Comparison of ENCODE assay signal across 8 cellular contexts in genomic region chr16:28492511-28492910, GRCh38. TPM values are rescaled to one million over a fixed set of nuclear protein-coding genes. Genes with fewer than 3 reads are reported as not detected.
DNase-seq lines count a peak whose midpoint lies in the region; TF ChIP-seq lines count a peak whose summit lies in the region.

No MANE protein-coding gene starts in this region.

- H3K4me1 Mint-ChIP-seq in activated CD4-positive, alpha-beta T cell treated with anti-CD3 and anti-CD28 coated beads, Interleukin-2, amount 10 ng/mL, durations not matched to agents 7 days and 5 days: peaks cover 58% of the 10 kb centered on the region

- H3K27me3 ChIP-seq in adipocyte (replicated peaks; ENCODE audit: control insufficient read depth, insufficient read depth, low read length) (peaks cover 4% of the 10 kb centered on the region), liver (ENCODE audit: control insufficient read depth in 4 of 4, insufficient read depth in 4 of 4, low read length in 3 of 4) (no peaks in the 10 kb centered on the region)

- peak overlapping the region; percentile 97 for H3K4me3 ChIP-seq in adipocyte (ENCODE audit: low read length)
- peak overlapping the region in 2 of 3 donors; percentile 95 to 96 for H3K4me3 ChIP-seq in liver (ENCODE audit: low read depth in 1 of 3, low read length in 3 of 3)

- H3K9me3 ChIP-seq in adipocyte (ENCODE audit: control insufficient read depth, low read length) (no peaks in the 10 kb centered on the region), liver (ENCODE audit: control insufficient read depth in 4 of 4, low read length in 3 of 4) (no peaks in the 10 kb centered on the region)

- H3K36me3 Mint-ChIP-seq in activated CD4-positive, alpha-beta T cell treated with anti-CD3 and anti-CD28 coated beads, Interleukin-2, amount 10 ng/mL, durations not matched to agents 7 days and 5 days (ENCODE audit: low read depth): peaks cover 36% of the 10 kb centered on the region

- H3K36me3 ChIP-seq in adipocyte (ENCODE audit: control insufficient read depth, insufficient read depth, low read length, severe bottlenecking) (peaks cover 8% of the 10 kb centered on the region), liver (ENCODE audit: control insufficient read depth in 4 of 4, insufficient read depth in 3 of 4, low read depth in 1 of 4, low read length in 3 of 4) (peaks cover 3 to 8% (median 7%) of the 10 kb centered on the region in 4 donors)

- TF ChIP-seq CTCF in liver (IDR thresholded peaks at IDR 0.05; ENCODE audit: low read depth, low read length, missing input control): no peak

- H3K9ac ChIP-seq in adipocyte (ENCODE audit: low read length) (peak overlapping the region; percentile 97), liver (ENCODE audit: low read depth in 1 of 2, low read length in 2 of 2) (peak overlapping the region in 1 of 2 donors; percentile 93)

- WGBS in liver: 51% methylated on average over 4 of the region's 4 CpGs

- CTCF ChIA-PET in activated CD4-positive, alpha-beta T cell treated with anti-CD3 and anti-CD28 coated beads, Interleukin-2, amount 10 ng/mL, durations not matched to agents 7 days and 5 days (lab: Charles Lee): interaction anchor here (0.6 to 1.0 kb wide), 6 partner anchors 13 to 453 kb away, joined by 3 to 6 read pairs (median 4); partner anchors contain the start of gene SGF29

- no peaks in the 10 kb centered on the region for H3K27me3 Mint-ChIP-seq in activated CD4-positive, alpha-beta T cell treated with anti-CD3 and anti-CD28 coated beads, Interleukin-2, amount 10 ng/mL, durations not matched to agents 7 days and 5 days

- POLR2A ChIA-PET in activated CD4-positive, alpha-beta T cell treated with anti-CD3 and anti-CD28 coated beads, Interleukin-2, amount 10 ng/mL, durations not matched to agents 7 days and 5 days (lab: Charles Lee): interaction anchor here (0.7 kb wide), 1 partner anchor 1316 kb away, joined by 3 read pairs; no protein-coding TSS in a partner anchor

- H3K4me3 Mint-ChIP-seq in activated CD4-positive, alpha-beta T cell treated with anti-CD3 and anti-CD28 coated beads, Interleukin-2, amount 10 ng/mL, durations not matched to agents 7 days and 5 days: peak overlapping the region; percentile 89

- TF ChIP-seq RAD21 in liver (IDR thresholded peaks at IDR 0.05): no peak

- H3K9me3 Mint-ChIP-seq in activated CD4-positive, alpha-beta T cell treated with anti-CD3 and anti-CD28 coated beads, Interleukin-2, amount 10 ng/mL, durations not matched to agents 7 days and 5 days: no peaks in the 10 kb centered on the region

- peak overlapping the region; percentile 100 for H3K27ac Mint-ChIP-seq in activated CD4-positive, alpha-beta T cell treated with anti-CD3 and anti-CD28 coated beads, Interleukin-2, amount 10 ng/mL, durations not matched to agents 7 days and 5 days

- H3K4me1 ChIP-seq in adipocyte (ENCODE audit: control insufficient read depth, insufficient read depth, low read length) (no peaks in the 10 kb centered on the region), liver (ENCODE audit: control insufficient read depth in 4 of 4, insufficient read depth in 4 of 4, low read length in 3 of 4) (peaks cover 0 to 17% (median 7%) of the 10 kb centered on the region in 4 donors)

- H3K27ac ChIP-seq in liver (ENCODE audit: low read depth in 1 of 2, low read length in 2 of 2) (peak overlapping the region in 1 of 2 donors; percentile 98), temporal lobe (ENCODE audit: low read depth, low read length) (peak overlapping the region; percentile 91)

- DNase-seq in activated CD4-positive, alpha-beta T cell treated with anti-CD3 and anti-CD28 coated beads, Interleukin-2, amount 10 ng/mL, durations not matched to agents 7 days and 5 days: no peak
- DNase-seq in activated CD4-positive, alpha-beta T cell treated with anti-CD3 and anti-CD28 coated beads for 48 hours: no peak
- DNase-seq in adipocyte (ENCODE audit: low read depth): no peak
- no peak for DNase-seq in NCI-H1105 (lab: John Stamatoyannopoulos, UW)
- DNase-seq in NOMO-1 treated with DMSO at 0.1 percent for 48 hours (lab: John Stamatoyannopoulos, UW; ENCODE audit: unreplicated experiment): no peak
- DNase-seq in NCI-H2107 treated with DMSO at 0.1 percent for 48 hours (lab: John Stamatoyannopoulos, UW; ENCODE audit: unreplicated experiment): no peak

TF ChIP-seq in liver, 16 proteins besides CTCF, POLR2A, EP300 and RAD21:
- TF ChIP-seq NR2F2 (IDR thresholded peaks at IDR 0.05): no peak
- no peak for TF ChIP-seq RXRA (IDR thresholded peaks at IDR 0.05)
- TF ChIP-seq JUND (IDR thresholded peaks at IDR 0.05): no peak
- TF ChIP-seq SP1 (IDR thresholded peaks at IDR 0.05): no peak
- no peak for TF ChIP-seq HNF4G (IDR thresholded peaks at IDR 0.05)
- TF ChIP-seq ATF3 (IDR thresholded peaks at IDR 0.05): no peak

RNA-seq across cellular contexts. Expression of gene CLN3, which starts 0.6 kb away (rescaled TPM):
- total RNA-seq in activated CD4-positive, alpha-beta T cell treated with anti-CD3 and anti-CD28 coated beads, Interleukin-2, amount 10 ng/mL, durations not matched to agents 7 days and 5 days: 10 to 100 TPM; 53.4 to 58.4 TPM
- total RNA-seq in liver: 10 to 100 TPM; 16.1 to 16.3 TPM
- polyA plus RNA-seq in liver: 10 to 100 TPM; 22.3 to 23.6 TPM
- 10.6 TPM for total RNA-seq in temporal lobe

RNA-seq across cellular contexts. Expression of gene APOBR, which starts 1.9 kb away (rescaled TPM):
- 10 to 100 TPM; 16.7 to 21.4 TPM for total RNA-seq in activated CD4-positive, alpha-beta T cell treated with anti-CD3 and anti-CD28 coated beads, Interleukin-2, amount 10 ng/mL, durations not matched to agents 7 days and 5 days
- total RNA-seq in liver (1 to 10 TPM; 1.3 to 1.5 TPM), temporal lobe (0.25 TPM)
- polyA plus RNA-seq in liver: 1 to 10 TPM in 1 of 2 donors, under 1 TPM in 1; 0.28 to 1.4 TPM

RNA-seq across cellular contexts. Expression of gene IL27, which starts 14.1 kb away (rescaled TPM):
- not detected for total RNA-seq in activated CD4-positive, alpha-beta T cell treated with anti-CD3 and anti-CD28 coated beads, Interleukin-2, amount 10 ng/mL, durations not matched to agents 7 days and 5 days
- total RNA-seq in liver (1 to 10 TPM in 1 of 2 donors, under 1 TPM in 1; 0.33 to 2.5 TPM), temporal lobe (not detected)
- 1 to 10 TPM; 2.2 to 4.1 TPM for polyA plus RNA-seq in liver

RNA-seq across cellular contexts. Expression of gene NPIPB7, which starts 20.4 kb away (rescaled TPM):
- under 1 TPM in 1 of 2 experiments, not detected in 1; 0.25 TPM for total RNA-seq in activated CD4-positive, alpha-beta T cell treated with anti-CD3 and anti-CD28 coated beads, Interleukin-2, amount 10 ng/mL, durations not matched to agents 7 days and 5 days
- not detected for total RNA-seq in liver
- polyA plus RNA-seq in liver: not detected
- total RNA-seq in temporal lobe: 0.25 TPM

RNA-seq across cellular contexts. Expression of gene NUPR1, which starts 46.3 kb away (rescaled TPM):
- not detected for total RNA-seq in activated CD4-positive, alpha-beta T cell treated with anti-CD3 and anti-CD28 coated beads, Interleukin-2, amount 10 ng/mL, durations not matched to agents 7 days and 5 days
- 10 to 100 TPM; 10.9 to 16.1 TPM for total RNA-seq in liver
- polyA plus RNA-seq in liver: 100 to 1,000 TPM; 109 to 305 TPM
- 0.25 TPM for total RNA-seq in temporal lobe

Comparison
In these comparisons a context has a peak if more than half of its experiments do, and no peak if none do; other contexts are left out.
1. RNA of gene APOBR, which starts 1.9 kb away (total RNA-seq): 16.7 to 21.4 TPM in activated CD4-positive, alpha-beta T cell treated with anti-CD3 and anti-CD28 coated beads, Interleukin-2, amount 10 ng/mL, durations not matched to agents 7 days and 5 days; 1.3 to 1.5 TPM in liver and 0.25 TPM in temporal lobe (single experiment); every median in the first group is over 4 times any median in the second.